ENCODE assay signal across 14 cellular contexts in genomic region chr9:132026932-132027585, GRCh38. TPM values are rescaled to one million over a fixed set of nuclear protein-coding genes. Genes with fewer than 3 reads are reported as not detected.
DNase-seq lines count a peak whose midpoint lies in the region; ATAC-seq and TF ChIP-seq lines count a peak whose summit lies in the region.
"Had no signal": no experiment of that assay in that cellular context is flagged by ENCODE, and none has a peak within 500 bp of the region (broad histone marks: within the 10 kb centered on the region; RNA-seq: fewer than 3 reads in every experiment).

No MANE protein-coding gene starts in this region.

- peak; percentile 61 for DNase-seq in AG20443 (ENCODE audit: low spot score)
- peak; percentile 44 for DNase-seq in MG63
- DNase-seq in astrocyte of the hippocampus (ENCODE audit: low read depth, low spot score): peak; percentile 82
- DNase-seq in iPS DF 19.7 (ENCODE audit: low read depth, low spot score): peak; percentile 30
- no peak for DNase-seq in SIG-M5 (lab: John Stamatoyannopoulos, UW)
- DNase-seq in psoas muscle: no peak
- DNase-seq in stimulated activated CD4-positive, alpha-beta T cell treated with anti-CD3 and anti-CD28 coated beads, Interleukin-15, amount 100 ng/mL, for 24 hours: no peak
- DNase-seq: activated naive CD4-positive, alpha-beta T cell treated with anti-CD3 and anti-CD28 coated beads, Interleukin-2, amount 50 U/mL, for 16 hours; left colon; NCI-H146; stimulated activated naive CD4-positive, alpha-beta T cell treated with Interleukin-2 at 50 U/mL for 16 hours had no signal

- H3K4me1 ChIP-seq in psoas muscle: peaks cover 8% of the 10 kb centered on the region

- H3K9me3 ChIP-seq in MG63 (no peaks in the 10 kb centered on the region), psoas muscle (no peaks in the 10 kb centered on the region)

- no peak for ATAC-seq in psoas muscle
- ATAC-seq in HG03135 (IDR thresholded peaks at IDR 0.05; ENCODE audit: unreplicated experiment): no peak
- ATAC-seq: left colon had no signal

- intact Hi-C loops in psoas muscle (cut with DNase I): no loop called here

- H3K27me3 ChIP-seq in MG63 (no peaks in the 10 kb centered on the region), psoas muscle (ENCODE audit: insufficient read depth in 3 of 3, low read length in 2 of 3) (no peaks in the 10 kb centered on the region)
- H3K27me3 ChIP-seq: BLaER1 treated with 17β-estradiol and CSF1 and Interleukin-3, amounts not matched to agents 10 nM and 100 nM; neural progenitor cell had no signal

- no peak overlapping the region for H3K4me3 ChIP-seq in MG63
- no peak overlapping the region for H3K4me3 ChIP-seq in psoas muscle
- H3K4me3 ChIP-seq: BLaER1 treated with 17β-estradiol and CSF1 and Interleukin-3, amounts not matched to agents 10 nM and 100 nM; neural progenitor cell had no signal

- no peak for TF ChIP-seq CTCF in psoas muscle (IDR thresholded peaks at IDR 0.05)

- no peak overlapping the region for H3K27ac ChIP-seq in psoas muscle
- H3K27ac ChIP-seq: BLaER1 treated with 17β-estradiol and CSF1 and Interleukin-3, amounts not matched to agents 10 nM and 100 nM; neural progenitor cell had no signal

- 89 to 93% (median 90%) methylated on average over 12 of the region's 12 CpGs for WGBS in psoas muscle, 3 donors

- H3K36me3 ChIP-seq in MG63 (no peaks in the 10 kb centered on the region), psoas muscle (ENCODE audit: insufficient read depth in 1 of 2, low read depth in 1 of 2) (no peaks in the 10 kb centered on the region)
- H3K36me3 ChIP-seq: neural progenitor cell had no signal

RNA-seq across cellular contexts. Expression of gene MED27, which starts 52.6 kb away (rescaled TPM):
- total RNA-seq in MG63 (2014; rRNA removed; shearing (Covaris generic); ENCODE audit: low replicate concordance): 22.0 and 38.9 TPM in 2 replicates
- total RNA-seq in psoas muscle: 10 to 100 TPM; 10.7 to 21.2 (median 14.1) TPM
- 10 to 100 TPM; 13.4 to 24.4 (median 17.1) TPM for polyA plus RNA-seq in psoas muscle

Comparison
In these comparisons a context has a peak if more than half of its experiments do, and no peak if none do; other contexts are left out.
1. DNase-seq: peak in AG20443 (single experiment), MG63 (single experiment), astrocyte of the hippocampus (single experiment) and iPS DF 19.7 (single experiment); none in SIG-M5 (single experiment), psoas muscle (0 of 2) and stimulated activated CD4-positive, alpha-beta T cell treated with anti-CD3 and anti-CD28 coated beads, Interleukin-15, amount 100 ng/mL, for 24 hours (single experiment).